In the genomic region with DNA sequence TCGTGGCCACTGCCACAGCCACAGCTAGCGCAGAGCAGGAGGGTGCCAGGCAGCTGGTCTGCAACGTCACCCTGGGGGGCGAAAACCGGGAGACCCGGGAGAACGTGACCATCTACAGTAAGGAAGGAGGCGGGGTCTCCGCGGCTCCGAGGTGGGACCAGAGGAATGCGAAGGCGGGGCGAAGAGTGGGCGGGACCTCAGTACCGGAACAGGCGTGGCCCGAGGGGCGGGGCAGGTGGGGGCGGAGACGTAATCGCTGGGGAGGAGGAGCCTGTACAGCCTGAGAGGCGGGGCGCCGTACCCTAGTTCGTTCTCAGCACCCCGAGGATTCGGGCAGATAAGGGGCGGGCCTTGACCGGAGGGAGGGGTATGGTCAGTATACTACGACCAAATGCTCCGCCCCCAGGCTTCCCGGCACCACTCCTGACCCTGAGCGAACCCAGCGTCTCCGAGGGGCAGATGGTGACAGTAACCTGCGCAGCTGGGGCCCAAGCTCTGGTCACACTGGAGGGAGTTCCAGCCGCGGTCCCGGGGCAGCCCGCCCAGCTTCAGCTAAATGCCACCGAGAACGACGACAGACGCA, we compare ENCODE assay signal across 8 cellular contexts. TPM values are rescaled to one million over a fixed set of nuclear protein-coding genes. Genes with fewer than 3 reads are reported as not detected.
DNase-seq lines count a peak whose midpoint lies in the region; ATAC-seq and TF ChIP-seq lines count a peak whose summit lies in the region.

No MANE protein-coding gene starts in this region.

- no peak for TF ChIP-seq EP300 in esophagus muscularis mucosa (IDR thresholded peaks at IDR 0.05)

- no peaks in the 10 kb centered on the region for H3K9me3 ChIP-seq in esophagus muscularis mucosa
- H3K9me3 ChIP-seq in stomach smooth muscle (ENCODE audit: control insufficient read depth in 2 of 2, low read length in 2 of 2), result no peaks in the 10 kb centered on the region

- TF ChIP-seq POLR2A in esophagus muscularis mucosa (IDR thresholded peaks at IDR 0.05; ENCODE audit: low read depth), result no peak

- TF ChIP-seq CTCF in Calu3 (IDR thresholded peaks at IDR 0.05; ENCODE audit: unreplicated experiment), result no peak
- no peak for TF ChIP-seq CTCF in HFF-Myc (IDR thresholded peaks at IDR 0.05; ENCODE audit: low read depth, low read length, missing control alignments)
- no peak for TF ChIP-seq CTCF in esophagus muscularis mucosa (IDR thresholded peaks at IDR 0.05)
- no peak for TF ChIP-seq CTCF in natural killer cell (IDR thresholded peaks at IDR 0.05)

- H3K36me3 ChIP-seq in esophagus muscularis mucosa (no peaks in the 10 kb centered on the region), stomach smooth muscle (ENCODE audit: control insufficient read depth in 2 of 2, insufficient read depth in 2 of 2, low read length in 2 of 2) (no peaks in the 10 kb centered on the region)

- CTCF ChIA-PET in Calu3 (lab: Charles Lee), result interaction anchor here (1.4 kb wide), 1 partner anchor 21 kb away, joined by 4 read pairs; a partner anchor contains a TSS

- 0% methylated on average over 20 of the region's 45 CpGs for WGBS in esophagus muscularis mucosa

- DNase-seq in Calu3 (peak; percentile 89), HFF-Myc (ENCODE audit: extremely low read depth, low read depth) (peak; percentile 56), NCI-H748 (lab: John Stamatoyannopoulos, UW; ENCODE audit: unreplicated experiment) (peak; percentile 75), activated T-cell treated with anti-CD3 and anti-CD28 coated beads for 24 hours (ENCODE audit: low read depth) (peak; percentile 60), esophagus muscularis mucosa (ENCODE audit: extremely low spot score) (no peak), natural killer cell (peak; percentile 75), OCI-M2 (lab: John Stamatoyannopoulos, UW; ENCODE audit: unreplicated experiment) (no peak)

- H3K27ac ChIP-seq in esophagus muscularis mucosa (replicated peaks in 1 of 4), result peak overlapping the region in 1 of 4 donors; percentile 30
- H3K27ac ChIP-seq in stomach smooth muscle (ENCODE audit: low read length), result no peak overlapping the region

- peaks cover 59 to 89% (median 85%) of the 10 kb centered on the region in 4 donors for H3K4me1 ChIP-seq in esophagus muscularis mucosa
- peaks cover 52% of the 10 kb centered on the region for H3K4me1 ChIP-seq in stomach smooth muscle (ENCODE audit: control insufficient read depth, insufficient read depth, low read length)

- H3K4me3 ChIP-seq in HFF-Myc (replicated peaks; ENCODE audit: low read depth, low read length) (peak overlapping the region; percentile 49), esophagus muscularis mucosa (peak overlapping the region; percentile 39 to 60 (median 47)), stomach smooth muscle (ENCODE audit: low read length in 2 of 2) (peak overlapping the region; percentile 55 to 67)

- peak overlapping the region; percentile 59 for H3K4me3 Mint-ChIP-seq in Calu3 (ENCODE audit: low read depth, unreplicated experiment)
- peak overlapping the region; percentile 86 for H3K4me3 Mint-ChIP-seq in natural killer cell

- H3K4me1 Mint-ChIP-seq in Calu3 (ENCODE audit: low read depth, unreplicated experiment) (peaks cover 15% of the 10 kb centered on the region), natural killer cell (peaks cover 49 to 68% of the 10 kb centered on the region in 2 donors)

- intact Hi-C loops in Calu3 (cut with micrococcal nuclease; ENCODE audit: unreplicated experiment), result no loop called here
- intact Hi-C loops in esophagus muscularis mucosa (cut with DNase I), result no loop called here
- intact Hi-C loops in natural killer cell (cut with micrococcal nuclease), result loop anchor here (5.0 kb wide), 1 partner anchor 220 kb away; no protein-coding TSS in a partner anchor

- H3K27me3 ChIP-seq in esophagus muscularis mucosa, result peaks cover 16 to 100% (median 96%) of the 10 kb centered on the region in 4 donors
- H3K27me3 ChIP-seq in stomach smooth muscle (ENCODE audit: control insufficient read depth in 1 of 2, insufficient read depth in 2 of 2, low read length in 2 of 2), result peaks cover 78 to 94% of the 10 kb centered on the region in 2 donors

- H3K27ac Mint-ChIP-seq in Calu3 (ENCODE audit: unreplicated experiment) (peak overlapping the region; percentile 16), natural killer cell (peak overlapping the region; percentile 63 to 71)

- no TSS peak for BruUV-seq in Calu3 (replicated peaks; lab: Mats Ljungman, UMichigan)

- peaks cover 30% of the 10 kb centered on the region for H3K27me3 Mint-ChIP-seq in Calu3 (ENCODE audit: unreplicated experiment)
- H3K27me3 Mint-ChIP-seq in natural killer cell (ENCODE audit: low read depth in 2 of 2), result peaks cover 7 to 40% of the 10 kb centered on the region in 2 donors

- H3K9ac ChIP-seq in stomach smooth muscle (ENCODE audit: low read length in 2 of 2), result no peak overlapping the region

- peak; percentile 52 to 70 (median 59) for ATAC-seq in natural killer cell

- H3K9me3 Mint-ChIP-seq in Calu3 (ENCODE audit: low read depth, unreplicated experiment), result no peaks in the 10 kb centered on the region
- H3K9me3 Mint-ChIP-seq in natural killer cell, result no peaks in the 10 kb centered on the region

- H3K36me3 Mint-ChIP-seq in Calu3 (ENCODE audit: insufficient read depth, unreplicated experiment) (peaks cover 49% of the 10 kb centered on the region), natural killer cell (no peaks in the 10 kb centered on the region)

RNA-seq across cellular contexts. Expression of a gene that starts 2.5 kb away (rescaled TPM):
- total RNA-seq in Calu3 (2022) (0.61 and 1.3 TPM in 2 replicates), esophagus muscularis mucosa (under 1 TPM; 0.23 to 0.45 (median 0.37) TPM), natural killer cell (1 to 10 TPM; 1.1 to 1.6 (median 1.5) TPM)

RNA-seq across cellular contexts. Expression of a gene that starts 5.5 kb away (rescaled TPM):
- total RNA-seq in Calu3 (2022), result 1.6 and 1.7 TPM in 2 replicates
- under 1 TPM in 3 of 4 donors, not detected in 1; 0.29 to 0.78 (median 0.66) TPM for total RNA-seq in esophagus muscularis mucosa
- total RNA-seq in natural killer cell, result 1 to 10 TPM; 1.3 to 3.6 (median 3.0) TPM

RNA-seq across cellular contexts. Expression of a gene that starts 17.3 kb away (rescaled TPM):
- total RNA-seq in Calu3 (2022) (4.6 and 7.0 TPM in 2 replicates), esophagus muscularis mucosa (1 to 10 TPM in 3 of 4 donors, under 1 TPM in 1; 0.58 to 1.2 (median 1.2) TPM), natural killer cell (1 to 10 TPM; 1.4 to 2.2 (median 1.9) TPM)

RNA-seq across cellular contexts. Expression of a gene that starts 21.4 kb away (rescaled TPM):
- total RNA-seq in Calu3 (2022), result 91.0 and 147 TPM in 2 replicates
- total RNA-seq in esophagus muscularis mucosa, result 10 to 100 TPM; 15.8 to 63.5 (median 18.4) TPM
- total RNA-seq in natural killer cell, result 10 to 100 TPM; 33.1 to 73.7 (median 56.5) TPM

RNA-seq across cellular contexts. Expression of a gene that starts 23.5 kb away (rescaled TPM):
- total RNA-seq in Calu3 (2022) (18.7 and 18.9 TPM in 2 replicates), esophagus muscularis mucosa (10 to 100 TPM; 16.6 to 29.6 (median 26.5) TPM), natural killer cell (1 to 10 TPM; 1.7 to 4.1 (median 4.0) TPM)

Comparison
In these comparisons a context has a peak if more than half of its experiments do, and no peak if none do; other contexts are left out.
1. DNase-seq: peak in Calu3 (single experiment), HFF-Myc (single experiment), NCI-H748 (single experiment), activated T-cell treated with anti-CD3 and anti-CD28 coated beads for 24 hours (single experiment) and natural killer cell (single experiment); none in esophagus muscularis mucosa (single experiment) and OCI-M2 (single experiment).
2. Peak in every context shown above with its lines, with median percentiles within 50 percentile points of each other: H3K4me3 ChIP-seq.